Comparison of ENCODE assay signal across 8 cellular contexts in genomic region chr11:73980001-73980960, GRCh38. TPM values are rescaled to one million over a fixed set of nuclear protein-coding genes. Genes with fewer than 3 reads are reported as not detected.
A peak's percentile ranks its signal among the peaks of the same experiment; 100 is the strongest.
DNase-seq lines count a peak whose midpoint lies in the region; ATAC-seq lines count a peak whose summit lies in the region.

No MANE protein-coding gene starts in this region.

- peaks cover 31 to 38% (median 36%) of the 10 kb centered on the region in 3 donors for H3K4me1 ChIP-seq in skeletal muscle tissue (ENCODE audit: control insufficient read depth in 3 of 3, insufficient read depth in 3 of 3, low read length in 3 of 3)

- H3K9ac ChIP-seq in skeletal muscle tissue (ENCODE audit: low read depth in 1 of 3, low read length in 3 of 3) = peak overlapping the region in 1 of 3 donors; percentile 18

- no peak overlapping the region for H3K4me3 ChIP-seq in skeletal muscle tissue (ENCODE audit: low read length in 3 of 3)
- no peak overlapping the region for H3K4me3 ChIP-seq in MG63

- ATAC-seq in GM18520 (IDR thresholded peaks at IDR 0.05; ENCODE audit: unreplicated experiment) (peak; percentile 28), HG02870 (IDR thresholded peaks at IDR 0.05; ENCODE audit: unreplicated experiment) (peak; percentile 46)

- H3K27me3 ChIP-seq in skeletal muscle tissue (ENCODE audit: control insufficient read depth in 3 of 3, insufficient read depth in 3 of 3, low read length in 3 of 3) = no peaks in the 10 kb centered on the region
- no peaks in the 10 kb centered on the region for H3K27me3 ChIP-seq in MG63

- DNase-seq in NCI-H526 (lab: John Stamatoyannopoulos, UW) = peak; percentile 88 to 91
- DNase-seq in activated CD8-positive, alpha-beta memory T cell treated with anti-CD3 and anti-CD28 coated beads, Interleukin-2, amount 50 U/mL, for 24 hours (ENCODE audit: extremely low read depth) = peak; percentile 34
- DNase-seq in glomerular visceral epithelial cell (ENCODE audit: extremely low spot score) = peak; percentile 47
- no peak for DNase-seq in MG63
- no peak for DNase-seq in cerebellar cortex (ENCODE audit: low spot score)

- H3K36me3 ChIP-seq in skeletal muscle tissue (ENCODE audit: control insufficient read depth in 3 of 3, insufficient read depth in 3 of 3, low read length in 3 of 3) = peaks cover 43 to 45% (median 44%) of the 10 kb centered on the region in 3 donors
- H3K36me3 ChIP-seq in MG63 = no peaks in the 10 kb centered on the region; the same call in none of the 2 replicates

- H3K27ac ChIP-seq in skeletal muscle tissue (ENCODE audit: low read depth, low read length) = peak overlapping the region; percentile 94

- H3K9me3 ChIP-seq in skeletal muscle tissue (ENCODE audit: control insufficient read depth in 3 of 3, low read length in 3 of 3) (no peaks in the 10 kb centered on the region), MG63 (no peaks in the 10 kb centered on the region)

RNA-seq across cellular contexts. Expression of gene UCP2, which starts 2.4 kb away (rescaled TPM):
- total RNA-seq in skeletal muscle tissue = 25.1 TPM
- total RNA-seq in MG63 (2014; rRNA removed; shearing (Covaris generic); ENCODE audit: low replicate concordance) = 2.3 TPM in 1 of 2 replicates, not detected in the other

RNA-seq across cellular contexts. Expression of gene UCP3, which starts 28.6 kb away (rescaled TPM):
- total RNA-seq in skeletal muscle tissue = 1.6 TPM
- total RNA-seq in MG63 (2014; rRNA removed; shearing (Covaris generic); ENCODE audit: low replicate concordance) = not detected in 2 replicates

RNA-seq across cellular contexts. Expression of gene DNAJB13, which starts 29.5 kb away (rescaled TPM):
- total RNA-seq in skeletal muscle tissue = not detected
- 0.79 TPM in 1 of 2 replicates, not detected in the other for total RNA-seq in MG63 (2014; rRNA removed; shearing (Covaris generic); ENCODE audit: low replicate concordance)

Comparison
In these comparisons a context has a peak if more than half of its experiments do, and no peak if none do; other contexts are left out.
1. DNase-seq: peak in NCI-H526 (2 of 2), activated CD8-positive, alpha-beta memory T cell treated with anti-CD3 and anti-CD28 coated beads, Interleukin-2, amount 50 U/mL, for 24 hours (single experiment) and glomerular visceral epithelial cell (single experiment); none in MG63 (single experiment) and cerebellar cortex (single experiment).